In genomic region chr16:346587-346986, GRCh38 we compare ENCODE assay signal across 1 cellular context.
TF ChIP-seq lines count a peak whose summit lies in the region.

No MANE protein-coding gene starts in this region.

TF ChIP-seq in WTC11, 78 proteins besides CTCF, POLR2A, EP300 and RAD21 (continued from another document):
- TF ChIP-seq, protein P1, sequence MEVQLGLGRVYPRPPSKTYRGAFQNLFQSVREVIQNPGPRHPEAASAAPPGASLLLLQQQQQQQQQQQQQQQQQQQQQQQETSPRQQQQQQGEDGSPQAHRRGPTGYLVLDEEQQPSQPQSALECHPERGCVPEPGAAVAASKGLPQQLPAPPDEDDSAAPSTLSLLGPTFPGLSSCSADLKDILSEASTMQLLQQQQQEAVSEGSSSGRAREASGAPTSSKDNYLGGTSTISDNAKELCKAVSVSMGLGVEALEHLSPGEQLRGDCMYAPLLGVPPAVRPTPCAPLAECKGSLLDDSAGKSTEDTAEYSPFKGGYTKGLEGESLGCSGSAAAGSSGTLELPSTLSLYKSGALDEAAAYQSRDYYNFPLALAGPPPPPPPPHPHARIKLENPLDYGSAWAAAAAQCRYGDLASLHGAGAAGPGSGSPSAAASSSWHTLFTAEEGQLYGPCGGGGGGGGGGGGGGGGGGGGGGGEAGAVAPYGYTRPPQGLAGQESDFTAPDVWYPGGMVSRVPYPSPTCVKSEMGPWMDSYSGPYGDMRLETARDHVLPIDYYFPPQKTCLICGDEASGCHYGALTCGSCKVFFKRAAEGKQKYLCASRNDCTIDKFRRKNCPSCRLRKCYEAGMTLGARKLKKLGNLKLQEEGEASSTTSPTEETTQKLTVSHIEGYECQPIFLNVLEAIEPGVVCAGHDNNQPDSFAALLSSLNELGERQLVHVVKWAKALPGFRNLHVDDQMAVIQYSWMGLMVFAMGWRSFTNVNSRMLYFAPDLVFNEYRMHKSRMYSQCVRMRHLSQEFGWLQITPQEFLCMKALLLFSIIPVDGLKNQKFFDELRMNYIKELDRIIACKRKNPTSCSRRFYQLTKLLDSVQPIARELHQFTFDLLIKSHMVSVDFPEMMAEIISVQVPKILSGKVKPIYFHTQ (CRISPR knock-in tag; IDR thresholded peaks at IDR 0.05): no peak
- TF ChIP-seq JUN (CRISPR knock-in tag; IDR thresholded peaks at IDR 0.05) (no peak), NFYB (CRISPR knock-in tag; conservative IDR thresholded peaks at IDR 0.05; ENCODE audit: low read depth) (no peak), HMGA2 (CRISPR knock-in tag; IDR thresholded peaks at IDR 0.05) (no peak), TCF7 (CRISPR knock-in tag; IDR thresholded peaks at IDR 0.05; ENCODE audit: low read depth) (no peak)
- TF ChIP-seq, protein P2, sequence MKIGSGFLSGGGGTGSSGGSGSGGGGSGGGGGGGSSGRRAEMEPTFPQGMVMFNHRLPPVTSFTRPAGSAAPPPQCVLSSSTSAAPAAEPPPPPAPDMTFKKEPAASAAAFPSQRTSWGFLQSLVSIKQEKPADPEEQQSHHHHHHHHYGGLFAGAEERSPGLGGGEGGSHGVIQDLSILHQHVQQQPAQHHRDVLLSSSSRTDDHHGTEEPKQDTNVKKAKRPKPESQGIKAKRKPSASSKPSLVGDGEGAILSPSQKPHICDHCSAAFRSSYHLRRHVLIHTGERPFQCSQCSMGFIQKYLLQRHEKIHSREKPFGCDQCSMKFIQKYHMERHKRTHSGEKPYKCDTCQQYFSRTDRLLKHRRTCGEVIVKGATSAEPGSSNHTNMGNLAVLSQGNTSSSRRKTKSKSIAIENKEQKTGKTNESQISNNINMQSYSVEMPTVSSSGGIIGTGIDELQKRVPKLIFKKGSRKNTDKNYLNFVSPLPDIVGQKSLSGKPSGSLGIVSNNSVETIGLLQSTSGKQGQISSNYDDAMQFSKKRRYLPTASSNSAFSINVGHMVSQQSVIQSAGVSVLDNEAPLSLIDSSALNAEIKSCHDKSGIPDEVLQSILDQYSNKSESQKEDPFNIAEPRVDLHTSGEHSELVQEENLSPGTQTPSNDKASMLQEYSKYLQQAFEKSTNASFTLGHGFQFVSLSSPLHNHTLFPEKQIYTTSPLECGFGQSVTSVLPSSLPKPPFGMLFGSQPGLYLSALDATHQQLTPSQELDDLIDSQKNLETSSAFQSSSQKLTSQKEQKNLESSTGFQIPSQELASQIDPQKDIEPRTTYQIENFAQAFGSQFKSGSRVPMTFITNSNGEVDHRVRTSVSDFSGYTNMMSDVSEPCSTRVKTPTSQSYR (CRISPR knock-in tag; IDR thresholded peaks at IDR 0.05): no peak
- TF ChIP-seq, protein P3, sequence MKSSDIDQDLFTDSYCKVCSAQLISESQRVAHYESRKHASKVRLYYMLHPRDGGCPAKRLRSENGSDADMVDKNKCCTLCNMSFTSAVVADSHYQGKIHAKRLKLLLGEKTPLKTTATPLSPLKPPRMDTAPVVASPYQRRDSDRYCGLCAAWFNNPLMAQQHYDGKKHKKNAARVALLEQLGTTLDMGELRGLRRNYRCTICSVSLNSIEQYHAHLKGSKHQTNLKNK (CRISPR knock-in tag; IDR thresholded peaks at IDR 0.05): no peak
- TF ChIP-seq, protein P4, sequence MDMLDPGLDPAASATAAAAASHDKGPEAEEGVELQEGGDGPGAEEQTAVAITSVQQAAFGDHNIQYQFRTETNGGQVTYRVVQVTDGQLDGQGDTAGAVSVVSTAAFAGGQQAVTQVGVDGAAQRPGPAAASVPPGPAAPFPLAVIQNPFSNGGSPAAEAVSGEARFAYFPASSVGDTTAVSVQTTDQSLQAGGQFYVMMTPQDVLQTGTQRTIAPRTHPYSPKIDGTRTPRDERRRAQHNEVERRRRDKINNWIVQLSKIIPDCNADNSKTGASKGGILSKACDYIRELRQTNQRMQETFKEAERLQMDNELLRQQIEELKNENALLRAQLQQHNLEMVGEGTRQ (CRISPR knock-in tag; IDR thresholded peaks at IDR 0.05): no peak
